Comparison of ENCODE assay signal across 8 cellular contexts in genomic region chr5:57174128-57174849, GRCh38. TPM values are rescaled to one million over a fixed set of nuclear protein-coding genes. Genes with fewer than 3 reads are reported as not detected.
A peak's percentile ranks its signal among the peaks of the same experiment; 100 is the strongest.
DNase-seq lines count a peak whose midpoint lies in the region; ATAC-seq and TF ChIP-seq lines count a peak whose summit lies in the region.

No MANE protein-coding gene starts in this region.

- H3K4me3 Mint-ChIP-seq in CD4-positive, alpha-beta T cell = peak overlapping the region; percentile 98

- CTCF ChIA-PET in CD4-positive, alpha-beta T cell (lab: Charles Lee) = interaction anchor here (1.1 to 1.4 kb wide), 2 partner anchors 36 to 45 kb away, joined by 5 to 7 read pairs; no protein-coding TSS in a partner anchor

- peak overlapping the region; percentile 96 for H3K27ac Mint-ChIP-seq in CD4-positive, alpha-beta T cell

- H3K9me3 Mint-ChIP-seq in CD4-positive, alpha-beta T cell = no peaks in the 10 kb centered on the region

- H3K4me3 ChIP-seq in MG63 = peak overlapping the region; percentile 100

- peaks cover 63% of the 10 kb centered on the region for H3K36me3 Mint-ChIP-seq in CD4-positive, alpha-beta T cell (ENCODE audit: low read depth)

- H3K27ac ChIP-seq in CD4-positive, alpha-beta T cell (ENCODE audit: low read depth, low read length) = peak overlapping the region; percentile 100

- H3K27me3 ChIP-seq in CD4-positive, alpha-beta T cell (ENCODE audit: control insufficient read depth, insufficient read depth, low read length) = no peaks in the 10 kb centered on the region
- H3K27me3 ChIP-seq in MG63 = no peaks in the 10 kb centered on the region

- DNase-seq in CD4-positive, alpha-beta T cell = peak in 3 of 10 experiments; percentile 15 to 42 (median 16)
- DNase-seq in MG63 = peak; percentile 21
- peak; percentile 27 for DNase-seq in activated T-helper 9 cell treated with anti-CD3 and anti-CD28 coated beads, Interleukin-2, amount 50 U/mL, for 16 hours (ENCODE audit: low read depth)
- peak; percentile 41 for DNase-seq in germinal center (ENCODE audit: low spot score)
- peak in 38 of 56 donors; percentile 17 to 69 (median 54) for DNase-seq in nucleus accumbens (lab: John Stamatoyannopoulos, UW)
- no peak for DNase-seq in MV-4-11 (lab: John Stamatoyannopoulos, UW)
- no peak for DNase-seq in cortex of kidney (lab: John Stamatoyannopoulos, UW)

- H3K4me1 Mint-ChIP-seq in CD4-positive, alpha-beta T cell (ENCODE audit: low read depth) = peaks cover 49% of the 10 kb centered on the region

- H3K36me3 ChIP-seq in MG63 = peaks cover 37% of the 10 kb centered on the region

- no peak for ATAC-seq in CD4-positive, alpha-beta T cell (ENCODE audit: poor library complexity)
- peak; percentile 3 for ATAC-seq in GM19467 (IDR thresholded peaks at IDR 0.05; ENCODE audit: unreplicated experiment)

- H3K9me3 ChIP-seq in CD4-positive, alpha-beta T cell (ENCODE audit: control insufficient read depth, low read length) = no peaks in the 10 kb centered on the region
- H3K9me3 ChIP-seq in MG63 = no peaks in the 10 kb centered on the region

- intact Hi-C loops in CD4-positive, alpha-beta T cell (cut with DNase I, micrococcal nuclease) = loop anchor here (2.0 to 10.0 kb wide), 9 partner anchors 15 to 1867 kb away; partner anchors contain the start of genes IL6ST (in 2 of the 2), MAP3K1 (in 2 of the 2), DHX29 (in 1 of the 2) and MIER3 (in 1 of the 2)

- H3K27me3 Mint-ChIP-seq in CD4-positive, alpha-beta T cell = no peaks in the 10 kb centered on the region

- POLR2A ChIA-PET in CD4-positive, alpha-beta T cell (lab: Charles Lee) = interaction anchor here (0.9 to 2.0 kb wide), 16 partner anchors 11 to 1950 kb away, joined by 3 to 18 read pairs (median 6); partner anchors contain the start of genes DHX29, IL6ST, MAP3K1 and MTREX

- TF ChIP-seq CTCF in CD4-positive, alpha-beta T cell (IDR thresholded peaks at IDR 0.05) = no peak

RNA-seq across cellular contexts. Expression of gene GPBP1, which starts 0.4 kb away (rescaled TPM):
- total RNA-seq in CD4-positive, alpha-beta T cell = 100 to 1,000 TPM; 136 to 137 TPM
- 37.4 and 55.2 TPM in 2 replicates for total RNA-seq in MG63 (2014; rRNA removed; shearing (Covaris generic); ENCODE audit: low replicate concordance)

Comparison
In these comparisons a context has a peak if more than half of its experiments do, and no peak if none do; other contexts are left out.
1. DNase-seq: peak in MG63 (single experiment), activated T-helper 9 cell treated with anti-CD3 and anti-CD28 coated beads, Interleukin-2, amount 50 U/mL, for 16 hours (single experiment), germinal center (single experiment) and nucleus accumbens (38 of 56); none in MV-4-11 (single experiment) and cortex of kidney (single experiment).